29 cellular contexts compared by ENCODE assay signal in the genomic region with DNA sequence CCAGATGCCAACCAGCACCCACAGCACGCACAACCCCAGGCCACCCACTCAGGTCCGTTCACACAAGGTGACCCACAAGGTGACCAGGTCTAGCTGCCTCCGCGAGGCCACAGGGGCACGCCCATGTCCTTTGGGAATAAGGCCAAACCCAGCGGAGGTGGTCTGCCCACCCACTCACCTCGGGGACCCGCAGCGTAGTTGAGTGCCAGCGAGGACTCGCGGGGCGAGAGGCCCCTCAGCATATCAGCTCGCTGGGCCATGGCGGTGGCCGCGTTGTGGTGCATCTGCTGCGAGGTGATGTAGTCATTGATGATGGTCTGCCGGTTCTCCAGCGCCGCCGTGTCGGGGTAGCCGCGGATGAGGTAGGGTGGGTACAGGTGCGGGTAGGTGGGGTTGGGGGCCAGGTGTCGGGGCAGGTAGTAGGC. TPM values are rescaled to one million over a fixed set of nuclear protein-coding genes. Genes with fewer than 3 reads are reported as not detected.
DNase-seq lines count a peak whose midpoint lies in the region; ATAC-seq, FAIRE-seq and TF ChIP-seq lines count a peak whose summit lies in the region.
"Had no signal": no experiment of that assay in that cellular context is flagged by ENCODE, and none has a peak within 500 bp of the region (broad histone marks: within the 10 kb centered on the region; RNA-seq: fewer than 3 reads in every experiment).

No MANE protein-coding gene starts in this region.

- no TSS peak for BruUV-seq in HepG2 (replicated peaks; lab: Mats Ljungman, UMichigan)
- BruUV-seq in K562 (replicated peaks; lab: Mats Ljungman, UMichigan), result no TSS peak

- H3K9ac ChIP-seq in HepG2 (ENCODE audit: insufficient read depth, low read depth, low read length) (no peak overlapping the region), K562 (ENCODE audit: insufficient read depth in 1 of 2, low read depth in 2 of 2, low read length in 2 of 2) (no peak overlapping the region), neuronal stem cell (ENCODE audit: low read depth, low read length, poor library complexity) (peak overlapping the region; percentile 70)
- H3K9ac ChIP-seq: BLaER1 had no signal

- peak overlapping the region; percentile 66 for H3K4ac ChIP-seq in neuronal stem cell (ENCODE audit: low read length)

- no peaks in the 10 kb centered on the region for H4K20me1 ChIP-seq in HepG2 (ENCODE audit: insufficient read depth, low read length)
- H4K20me1 ChIP-seq in K562 (replicated peaks; ENCODE audit: control insufficient read depth, insufficient read depth, low read length), result no peaks in the 10 kb centered on the region

- H3K79me1 ChIP-seq in neuronal stem cell (ENCODE audit: low read depth, low read length), result peaks cover 5% of the 10 kb centered on the region

- no peak overlapping the region for H2BK5ac ChIP-seq in neuronal stem cell (ENCODE audit: low read length)

- no peak overlapping the region for H2AK5ac ChIP-seq in neuronal stem cell (ENCODE audit: low read depth, low read length)

- H2BK15ac ChIP-seq in neuronal stem cell (ENCODE audit: low read length), result no peak overlapping the region

- H3K27me3 ChIP-seq in HepG2 (ENCODE audit: control insufficient read depth in 1 of 2, insufficient read depth in 2 of 2, low read length in 2 of 2), result no peaks in the 10 kb centered on the region
- no peaks in the 10 kb centered on the region for H3K27me3 ChIP-seq in right lobe of liver
- no peaks in the 10 kb centered on the region for H3K27me3 ChIP-seq in K562 (ENCODE audit: control insufficient read depth in 2 of 2, insufficient read depth in 2 of 2, low read length in 2 of 2)
- no peaks in the 10 kb centered on the region for H3K27me3 ChIP-seq in neuronal stem cell (ENCODE audit: control insufficient read depth in 3 of 3, insufficient read depth in 3 of 3, low read depth in 1 of 3, low read length in 3 of 3)
- H3K27me3 ChIP-seq: BE2C, BLaER1 had no signal

- peak overlapping the region; percentile 92 for H4K91ac ChIP-seq in neuronal stem cell (ENCODE audit: low read depth, low read length, poor library complexity)

- H3K4me3 ChIP-seq in HepG2 (replicated peaks in 1 of 3; ENCODE audit: insufficient read depth in 1 of 3, low read depth in 2 of 3, low read length in 3 of 3) (no peak overlapping the region), right lobe of liver (no peak overlapping the region), K562 (no peak overlapping the region), neuronal stem cell (ENCODE audit: low read length in 2 of 2) (no peak overlapping the region)
- H3K4me3 ChIP-seq: BLaER1 had no signal

- no peaks in the 10 kb centered on the region for H3K9me3 ChIP-seq in HepG2 (ENCODE audit: low read length)
- no peaks in the 10 kb centered on the region for H3K9me3 ChIP-seq in right lobe of liver
- no peaks in the 10 kb centered on the region for H3K9me3 ChIP-seq in K562 (replicated peaks; ENCODE audit: control insufficient read depth, insufficient read depth, low read depth, low read length)
- peaks cover 0 to 3% of the 10 kb centered on the region in 2 donors for H3K9me3 ChIP-seq in neuronal stem cell (replicated peaks in 1 of 2; ENCODE audit: control insufficient read depth in 2 of 2, insufficient read depth in 1 of 2, low read depth in 1 of 2, low read length in 2 of 2)
- H3K9me3 ChIP-seq: BE2C, BLaER1 had no signal

- H3K4me2 ChIP-seq in HepG2 (ENCODE audit: low read depth, low read length) (no peak overlapping the region), K562 (ENCODE audit: insufficient read depth, low read length) (no peak overlapping the region), neuronal stem cell (ENCODE audit: insufficient read depth, low read length, poor library complexity, severe bottlenecking) (no peak overlapping the region)
- H3K4me2 ChIP-seq: BLaER1 had no signal

- H2AFZ ChIP-seq in HepG2 (ENCODE audit: low read length) (no peak overlapping the region), K562 (ENCODE audit: low read depth, low read length) (no peak overlapping the region), neuronal stem cell (ENCODE audit: low read length) (no peak overlapping the region)

- H3K9me1 ChIP-seq in K562 (ENCODE audit: control insufficient read depth, insufficient read depth, low read length), result no peaks in the 10 kb centered on the region

- peaks cover 19 to 50% of the 10 kb centered on the region in 2 experiments; a peak in 4 of 5 replicates for H3K36me3 ChIP-seq in HepG2 (replicated peaks in 1 of 2; ENCODE audit: control insufficient read depth in 1 of 2, insufficient read depth in 2 of 2, low read length in 2 of 2)
- H3K36me3 ChIP-seq in right lobe of liver, result peaks cover 0 to 56% (median 8%) of the 10 kb centered on the region in 4 donors
- H3K36me3 ChIP-seq in K562 (ENCODE audit: control insufficient read depth, insufficient read depth, low read length), result peaks cover 61% of the 10 kb centered on the region; the same call in 2 of the 3 replicates
- peaks cover 41 to 63% of the 10 kb centered on the region in 2 donors for H3K36me3 ChIP-seq in neuronal stem cell (replicated peaks in 1 of 2; ENCODE audit: control insufficient read depth in 2 of 2, insufficient read depth in 2 of 2, low read length in 2 of 2)

- no peak overlapping the region for H2BK120ac ChIP-seq in neuronal stem cell (ENCODE audit: low read depth, low read length)

- no peak for TF ChIP-seq CTCF in HepG2 (CRISPR knock-in tag; IDR thresholded peaks at IDR 0.05)
- no peak for TF ChIP-seq CTCF in right lobe of liver (IDR thresholded peaks at IDR 0.05)
- TF ChIP-seq CTCF in K562 (IDR thresholded peaks at IDR 0.05 in 2 of 3, conservative IDR thresholded peaks at IDR 0.05 in 1 of 3; ENCODE audit: insufficient read depth in 2 of 3, low read depth in 1 of 3, low read length in 3 of 3), result no peak

- DNase-seq in HepG2 (ENCODE audit: low spot score) (no peak), right lobe of liver (no peak), K562 (ENCODE audit: extremely low read depth in 1 of 4, low spot score in 3 of 4) (no peak), neuronal stem cell (ENCODE audit: low spot score) (no peak), urothelium cell line (ENCODE audit: low spot score) (no peak), NCI-H526 (lab: John Stamatoyannopoulos, UW) (no peak), NCI-H1930 (lab: John Stamatoyannopoulos, UW) (no peak), HTR-8/SVneo (ENCODE audit: insufficient read length, low spot score) (no peak)
- DNase-seq: ACHN; BE2C; C1 segment of cervical spinal cord; CD4-positive, alpha-beta memory T cell; CD4-positive, CD25-positive, alpha-beta regulatory T cell; CD8-positive, alpha-beta memory T cell; COR-L47; DMS 273 treated with DMSO at 0.1 percent for 48 hours; DMS153; DMS53; DMS79; DND-41; EL; GDM1 had no signal

- 96% methylated on average over 19 of the region's 27 CpGs for WGBS in HepG2 (ENCODE audit: low lambda C conversion rate)
- 100% methylated on average over 3 of the region's 27 CpGs for WGBS in right lobe of liver (ENCODE audit: insufficient coverage, low coverage, low lambda C conversion rate, missing lambda C conversion rate)
- WGBS in K562 (ENCODE audit: insufficient coverage, low coverage, missing lambda C conversion rate), result 90% methylated on average over 22 of the region's 27 CpGs
- no CpG with 5 or more reads among the region's 27 CpGs for WGBS in neuronal stem cell (ENCODE audit: extremely low coverage in 2 of 2, insufficient read length in 2 of 2, insufficient replicate concordance in 1 of 2), 2 donors

- no peak for TF ChIP-seq EP300 in HepG2 (IDR thresholded peaks at IDR 0.05; ENCODE audit: low read depth in 2 of 2, low read length in 2 of 2)
- TF ChIP-seq EP300 in HepG2 (CRISPR knock-in tag; IDR thresholded peaks at IDR 0.05; ENCODE audit: borderline replicate concordance), result no peak
- TF ChIP-seq EP300 in K562 (IDR thresholded peaks at IDR 0.05; ENCODE audit: low read length), result no peak

- H3K23ac ChIP-seq in neuronal stem cell (ENCODE audit: low read depth, low read length, poor library complexity), result no peak overlapping the region

- peak overlapping the region; percentile 73 for H2BK12ac ChIP-seq in neuronal stem cell (ENCODE audit: low read length)

- peak overlapping the region; percentile 65 for H4K8ac ChIP-seq in neuronal stem cell (ENCODE audit: low read depth, low read length)

- TF ChIP-seq POLR2A in HepG2 (IDR thresholded peaks at IDR 0.05; ENCODE audit: insufficient read depth in 1 of 2, low read depth in 2 of 2, low read length in 2 of 2) (no peak), right lobe of liver (IDR thresholded peaks at IDR 0.05) (no peak), K562 (conservative IDR thresholded peaks at IDR 0.05) (no peak)

- ATAC-seq in HepG2 (no peak), right lobe of liver (no peak), K562 (no peak)

- H3K27ac ChIP-seq in HepG2 (ENCODE audit: extremely low read length, insufficient read depth, low read length), result no peak overlapping the region
- H3K27ac ChIP-seq in right lobe of liver, result no peak overlapping the region
- H3K27ac ChIP-seq in K562 (ENCODE audit: extremely low read depth, low read depth, low read length), result no peak overlapping the region
- H3K27ac ChIP-seq in neuronal stem cell (replicated peaks; ENCODE audit: low read length), result no peak overlapping the region
- H3K27ac ChIP-seq: 22Rv1, BLaER1 had no signal

- POLR2A ChIA-PET in HepG2 (lab: Yijun Ruan, JAX), result no interaction called here
- POLR2A ChIA-PET in K562 (lab: Yijun Ruan, JAX), result no interaction called here

- intact Hi-C loops in HepG2 (cut with micrococcal nuclease; ENCODE audit: unreplicated experiment) (no loop called here), right lobe of liver (cut with DNase I) (no loop called here), K562 (cut with micrococcal nuclease) (no loop called here)

- CTCF ChIA-PET in HepG2 (lab: Yijun Ruan, JAX; ENCODE audit: low intra/inter-chr PET ratio, low total read pairs), result no interaction called here
- CTCF ChIA-PET in K562 (lab: Yijun Ruan, JAX; ENCODE audit: low intra/inter-chr PET ratio), result no interaction called here

- H3K79me2 ChIP-seq in HepG2 (ENCODE audit: insufficient read depth, low read length), result no peaks in the 10 kb centered on the region
- H3K79me2 ChIP-seq in K562 (ENCODE audit: control insufficient read depth, insufficient read depth, low read length), result no peaks in the 10 kb centered on the region

- no peak for TF ChIP-seq RAD21 in HepG2 (CRISPR knock-in tag; IDR thresholded peaks at IDR 0.05)
- no peak for TF ChIP-seq RAD21 in K562 (CRISPR knock-in tag; conservative IDR thresholded peaks at IDR 0.05 in 1 of 2, IDR thresholded peaks at IDR 0.05 in 1 of 2)

- FAIRE-seq in HepG2 (lab: Jason Lieb, UNC) (no peak), K562 (lab: Jason Lieb, UNC) (no peak), urothelium cell line (lab: Jason Lieb, UNC) (peak; percentile 67), HTR-8/SVneo (lab: Jason Lieb, UNC) (no peak)
- FAIRE-seq: GM12891, GM19239 had no signal

- H3K14ac ChIP-seq in neuronal stem cell (ENCODE audit: low read length), result peak overlapping the region; percentile 56

- in situ Hi-C loops in HepG2 (cut with HindIII; ENCODE audit: extremely low pct_ligation_motif_present, low pct_unique_long_range_greater_than_20kb), result no loop called here
- in situ Hi-C loops in K562 (cut with MboI), result no loop called here

- H3K18ac ChIP-seq in neuronal stem cell (ENCODE audit: low read length), result peak overlapping the region; percentile 76

- no peaks in the 10 kb centered on the region for H3K4me1 ChIP-seq in HepG2 (ENCODE audit: insufficient read depth, low read length)
- H3K4me1 ChIP-seq in right lobe of liver, result no peaks in the 10 kb centered on the region
- no peaks in the 10 kb centered on the region; a peak in 2 of 5 replicates for H3K4me1 ChIP-seq in K562 (replicated peaks in 1 of 2; ENCODE audit: control insufficient read depth in 2 of 2, insufficient read depth in 2 of 2, low read length in 2 of 2)
- peaks cover 0 to 3% of the 10 kb centered on the region in 2 donors for H3K4me1 ChIP-seq in neuronal stem cell (ENCODE audit: control insufficient read depth in 2 of 2, insufficient read depth in 1 of 2, low read depth in 1 of 2, low read length in 2 of 2)
- H3K4me1 ChIP-seq: BE2C, BLaER1 had no signal

RNA-seq across cellular contexts. Expression of a gene that starts 46.8 kb away (rescaled TPM):
- total RNA-seq in HepG2 (2016; rRNA removed; fragmentation: Illumina TruSeq; extraction: Trizol) (not detected in 2 replicates), right lobe of liver (under 1 TPM in 2 of 6 experiments, not detected in 4; 0.12 to 0.31 TPM), K562 (2014; rRNA removed) (not detected in 2 replicates), K562 (2014; rRNA removed; fragmentation: Illumina TruSeq; extraction: Trizol) (not detected in 2 replicates), K562 (2015; rRNA removed; fragmentation: Illumina TruSeq; extraction: Trizol) (not detected in 2 replicates), K562 (2021) (not detected in 2 replicates)
- total RNA-seq in HepG2 (2016; cell fraction: cytosol; rRNA removed; fragmentation: Illumina TruSeq; extraction: Trizol; ENCODE audit: low read depth), result not detected in 2 replicates
- total RNA-seq in HepG2 (2016; cell fraction: insoluble cytoplasmic fraction; rRNA removed; fragmentation: Illumina TruSeq; extraction: Trizol), result not detected in 2 replicates
- not detected in 2 replicates for total RNA-seq in HepG2 (2016; cell fraction: membrane; rRNA removed; fragmentation: Illumina TruSeq; extraction: Trizol)
- not detected in 2 replicates for total RNA-seq in HepG2 (2016; cell fraction: nucleus; rRNA removed; fragmentation: Illumina TruSeq; extraction: Trizol)
- polyA plus RNA-seq in HepG2 (2011; rRNA removed) (not detected in 2 replicates), K562 (2011; rRNA removed) (not detected in 2 replicates), K562 (2014; fragmentation: Illumina TruSeq; extraction: Trizol) (not detected in 2 replicates), K562 (2014; fragmentation: Nextera tagmentation; extraction: Ambion mirVana) (not detected), K562 (2014; rRNA removed) (not detected in 2 replicates)
- polyA plus RNA-seq in HepG2 (2011; cell fraction: cytosol; rRNA removed), result not detected in 2 replicates
- polyA plus RNA-seq in HepG2 (2011; cell fraction: nucleus; rRNA removed), result not detected in 2 replicates
- polyA plus RNA-seq in HepG2 (2012), result not detected in 2 replicates
- not detected in 2 replicates for polyA plus RNA-seq in HepG2 (2016; cell fraction: cytosol; fragmentation: Illumina TruSeq; extraction: Trizol; ENCODE audit: low read depth)
- polyA plus RNA-seq in HepG2 (2016; cell fraction: insoluble cytoplasmic fraction; fragmentation: Illumina TruSeq; extraction: Trizol; ENCODE audit: low read depth), result not detected in 2 replicates
- not detected in 2 replicates for polyA plus RNA-seq in HepG2 (2016; cell fraction: membrane; fragmentation: Illumina TruSeq; extraction: Trizol; ENCODE audit: low read depth)
- polyA plus RNA-seq in HepG2 (2016; cell fraction: nucleus; fragmentation: Illumina TruSeq; extraction: Trizol; ENCODE audit: insufficient read depth, low read depth), result not detected in 2 replicates
- polyA minus RNA-seq in HepG2 (2011; rRNA and poly(A)+ RNA removed; ENCODE audit: low replicate concordance), result not detected in 2 replicates
- polyA minus RNA-seq in HepG2 (2011; cell fraction: cytosol; rRNA and poly(A)+ RNA removed), result not detected in 2 replicates
- not detected in 2 replicates for polyA minus RNA-seq in HepG2 (2011; cell fraction: nucleus; rRNA and poly(A)+ RNA removed)
- not detected in 2 replicates for total RNA-seq in K562 (2011; cell fraction: chromatin; rRNA removed; ENCODE audit: low replicate concordance)
- not detected in 2 replicates for total RNA-seq in K562 (2011; cell fraction: nucleolus; rRNA removed)
- not detected in 2 replicates for total RNA-seq in K562 (2011; cell fraction: nucleoplasm; rRNA removed)
- polyA plus RNA-seq in K562 (2011; cell fraction: cytosol; rRNA removed), result not detected in 2 replicates
- polyA plus RNA-seq in K562 (2011; cell fraction: nucleus; rRNA removed), result not detected in 2 replicates
- polyA plus RNA-seq in K562 (2012), result not detected in 2 replicates
- not detected in 2 replicates for polyA minus RNA-seq in K562 (2011; rRNA and poly(A)+ RNA removed)
- not detected in 2 replicates for polyA minus RNA-seq in K562 (2011; cell fraction: cytosol; rRNA and poly(A)+ RNA removed)
- polyA minus RNA-seq in K562 (2011; cell fraction: nucleus; rRNA and poly(A)+ RNA removed), result not detected in 2 replicates
- 1.5 TPM for polyA plus RNA-seq in neuronal stem cell (2013, experiment 1 of 2)
- 2.0 TPM for polyA plus RNA-seq in neuronal stem cell (2013, experiment 2 of 2)
- total RNA-seq: A172; CD4-positive, alpha-beta memory T cell; CD4-positive, CD25-positive, alpha-beta regulatory T cell; CD8-positive, alpha-beta memory T cell had no signal
- polyA plus RNA-seq: AG04450; CD14-positive monocyte; CD4-positive, alpha-beta memory T cell; CD4-positive, CD25-positive, alpha-beta regulatory T cell; CD8-positive, alpha-beta memory T cell had no signal
